ENCODE assay signal across 8 cellular contexts in the genomic region with DNA sequence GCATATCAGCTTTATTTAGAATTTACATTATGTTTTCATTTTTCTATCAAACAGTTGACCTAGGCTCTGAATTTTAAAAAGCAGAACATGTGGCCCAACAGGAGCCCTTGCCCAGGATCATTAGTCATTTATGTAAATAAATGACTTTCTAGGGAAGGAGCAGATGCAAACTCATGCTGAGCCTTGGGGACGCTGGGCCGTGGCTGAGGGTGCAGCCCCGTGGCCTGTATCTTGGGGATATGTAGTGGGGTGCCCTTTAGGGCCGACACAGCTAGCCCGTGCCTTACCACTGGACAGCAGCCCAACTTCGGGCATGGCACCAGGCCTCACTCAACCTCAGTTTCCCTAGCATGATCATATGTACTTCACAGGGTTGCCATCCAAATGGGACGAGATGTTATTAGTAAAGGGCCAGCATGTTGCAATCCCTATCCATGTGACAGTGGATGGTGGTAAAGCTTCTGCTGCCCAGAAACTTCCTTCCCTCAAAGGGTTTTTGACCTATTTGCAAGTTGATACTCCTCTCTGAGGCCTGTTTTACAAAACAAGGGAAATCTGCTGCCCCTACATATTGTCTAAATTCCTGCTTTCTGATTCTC.
DNase-seq lines count a peak whose midpoint lies in the region; ATAC-seq and TF ChIP-seq lines count a peak whose summit lies in the region.
"Not testable (repeated sequence)": the region's sequence is repeated elsewhere in the genome, so short reads cannot be mapped to it uniquely, and the experiment has no call there.

No MANE protein-coding gene starts in this region.

- H3K4me1 ChIP-seq in Karpas-422 (ENCODE audit: low read length): peaks cover 31% of the 10 kb centered on the region
- peaks cover 73% of the 10 kb centered on the region for H3K4me1 ChIP-seq in OCI-LY3 (ENCODE audit: low read length)
- peaks cover 15% of the 10 kb centered on the region for H3K4me1 ChIP-seq in adipocyte (ENCODE audit: control insufficient read depth, insufficient read depth, low read length)
- H3K4me1 ChIP-seq in left lung: peaks cover 0 to 13% of the 10 kb centered on the region in 2 donors
- not testable (repeated sequence) for H3K4me1 ChIP-seq in naive thymus-derived CD4-positive, alpha-beta T cell (ENCODE audit: control insufficient read depth in 2 of 2, insufficient read depth in 2 of 2, low read length in 2 of 2)

- ATAC-seq in left lung: peak; percentile 64
- ATAC-seq in naive thymus-derived CD4-positive, alpha-beta T cell: peak; percentile 86
- ATAC-seq in stimulated activated naive B cell treated with anti-CD40 and anti-IgM and Interleukin-4, amounts not matched to agents 10 μg/mL and 1 μg/mL and 100 μg/mL, for 72 hours (replicated peaks): peak; percentile 70 to 72

- peaks cover 0 to 10% (median 0%) of the 10 kb centered on the region in 7 donors for H3K4me1 Mint-ChIP-seq in naive thymus-derived CD4-positive, alpha-beta T cell
- peaks cover 10 to 18% of the 10 kb centered on the region in 2 donors for H3K4me1 Mint-ChIP-seq in stimulated activated naive B cell treated with anti-CD40 and anti-IgM and Interleukin-4, amounts not matched to agents 10 μg/mL and 1 μg/mL and 100 μg/mL, for 72 hours

- H3K79me2 ChIP-seq in Karpas-422 (ENCODE audit: low read length); OCI-LY3 (ENCODE audit: low read length): not testable (repeated sequence)

- not testable (repeated sequence) for H4K20me1 ChIP-seq in Karpas-422 (ENCODE audit: insufficient read depth, low read depth, low read length); OCI-LY3 (ENCODE audit: insufficient read depth, low read length)

- TF ChIP-seq CTCF in OCI-LY3 (IDR thresholded peaks at IDR 0.05; ENCODE audit: low read depth, low read length); left lung (IDR thresholded peaks at IDR 0.05): not testable (repeated sequence)

- H3K27ac ChIP-seq in Karpas-422 (ENCODE audit: low read length); naive thymus-derived CD4-positive, alpha-beta T cell (ENCODE audit: low read depth, low read length): not testable (repeated sequence)
- H3K27ac ChIP-seq in OCI-LY3 (ENCODE audit: low read length) (peak overlapping the region; percentile 73), left lung (peak overlapping the region in 1 of 2 donors; percentile 45)

- not testable (repeated sequence) for H3K9me3 Mint-ChIP-seq in naive thymus-derived CD4-positive, alpha-beta T cell; stimulated activated naive B cell treated with anti-CD40 and anti-IgM and Interleukin-4, amounts not matched to agents 10 μg/mL and 1 μg/mL and 100 μg/mL, for 72 hours

- intact Hi-C loops in left lung (cut with DNase I); naive thymus-derived CD4-positive, alpha-beta T cell (cut with micrococcal nuclease): not testable (repeated sequence)

- CTCF ChIA-PET in naive thymus-derived CD4-positive, alpha-beta T cell (lab: Charles Lee): not testable (repeated sequence)

- peak; percentile 35 for DNase-seq in CD1c-positive myeloid dendritic cell (ENCODE audit: extremely low spot score)
- peak; percentile 64 for DNase-seq in Karpas-422
- DNase-seq in adipocyte (ENCODE audit: low read depth): peak; percentile 17
- peak; percentile 70 for DNase-seq in fibroblast of gingiva (ENCODE audit: low read depth)
- DNase-seq in left lung; stimulated activated naive B cell treated with anti-CD40 and anti-IgM and Interleukin-4, amounts not matched to agents 10 μg/mL and 1 μg/mL and 100 μg/mL, for 72 hours: not testable (repeated sequence)
- DNase-seq in naive thymus-derived CD4-positive, alpha-beta T cell: peak in 1 of 9 donors; percentile 13

- H3K9ac ChIP-seq in Karpas-422 (ENCODE audit: low read length); adipocyte (ENCODE audit: low read length): not testable (repeated sequence)
- H3K9ac ChIP-seq in OCI-LY3 (ENCODE audit: low read length): peak overlapping the region; percentile 47; the same call in 1 of the 2 replicates

- peaks cover 0 to 24% (median 3%) of the 10 kb centered on the region in 5 donors for H3K27me3 Mint-ChIP-seq in naive thymus-derived CD4-positive, alpha-beta T cell
- peaks cover 9 to 18% of the 10 kb centered on the region in 2 donors for H3K27me3 Mint-ChIP-seq in stimulated activated naive B cell treated with anti-CD40 and anti-IgM and Interleukin-4, amounts not matched to agents 10 μg/mL and 1 μg/mL and 100 μg/mL, for 72 hours

- not testable (repeated sequence) for H3K27ac Mint-ChIP-seq in naive thymus-derived CD4-positive, alpha-beta T cell; stimulated activated naive B cell treated with anti-CD40 and anti-IgM and Interleukin-4, amounts not matched to agents 10 μg/mL and 1 μg/mL and 100 μg/mL, for 72 hours

- H3K4me2 ChIP-seq in Karpas-422 (ENCODE audit: low read depth, low read length, poor library complexity, severe bottlenecking): peak overlapping the region; percentile 26
- peak overlapping the region; percentile 59 for H3K4me2 ChIP-seq in OCI-LY3 (ENCODE audit: low read length)

- not testable (repeated sequence) for H2AFZ ChIP-seq in Karpas-422 (ENCODE audit: low read length); OCI-LY3 (ENCODE audit: low read depth, low read length)

- H3K27me3 ChIP-seq in Karpas-422 (ENCODE audit: low read length); OCI-LY3 (ENCODE audit: low read depth, low read length); adipocyte (replicated peaks; ENCODE audit: control insufficient read depth, insufficient read depth, low read length); left lung; naive thymus-derived CD4-positive, alpha-beta T cell (ENCODE audit: control insufficient read depth in 2 of 2, insufficient read depth in 2 of 2, low read length in 2 of 2): not testable (repeated sequence)

- H3K36me3 ChIP-seq in Karpas-422 (ENCODE audit: insufficient read depth, low read length); OCI-LY3 (replicated peaks; ENCODE audit: low read depth, low read length); adipocyte (ENCODE audit: control insufficient read depth, insufficient read depth, low read length, severe bottlenecking); left lung; naive thymus-derived CD4-positive, alpha-beta T cell (ENCODE audit: control insufficient read depth in 2 of 3, insufficient read depth in 3 of 3, low read length in 3 of 3): not testable (repeated sequence)

- H3K4me3 Mint-ChIP-seq in naive thymus-derived CD4-positive, alpha-beta T cell; stimulated activated naive B cell treated with anti-CD40 and anti-IgM and Interleukin-4, amounts not matched to agents 10 μg/mL and 1 μg/mL and 100 μg/mL, for 72 hours: not testable (repeated sequence)

- not testable (repeated sequence) for H3K9me3 ChIP-seq in Karpas-422 (ENCODE audit: low read length); OCI-LY3 (ENCODE audit: insufficient read depth, low read length); adipocyte (ENCODE audit: control insufficient read depth, low read length); left lung; naive thymus-derived CD4-positive, alpha-beta T cell (ENCODE audit: control insufficient read depth in 2 of 3, low read length in 3 of 3)

- not testable (repeated sequence) for H3K36me3 Mint-ChIP-seq in naive thymus-derived CD4-positive, alpha-beta T cell; stimulated activated naive B cell treated with anti-CD40 and anti-IgM and Interleukin-4, amounts not matched to agents 10 μg/mL and 1 μg/mL and 100 μg/mL, for 72 hours

- H3K9me2 ChIP-seq in Karpas-422 (replicated peaks; ENCODE audit: insufficient read depth, low read length): not testable (repeated sequence)

- not testable (repeated sequence) for H3K4me3 ChIP-seq in Karpas-422 (ENCODE audit: low read length); OCI-LY3 (ENCODE audit: low read length); adipocyte (ENCODE audit: low read length); left lung; naive thymus-derived CD4-positive, alpha-beta T cell (ENCODE audit: low read length)

- POLR2A ChIA-PET in naive thymus-derived CD4-positive, alpha-beta T cell (lab: Charles Lee): not testable (repeated sequence)
